13 cellular contexts compared by ENCODE assay signal in genomic region chr2:187986392-187987105, GRCh38.
DNase-seq lines count a peak whose midpoint lies in the region; ATAC-seq, FAIRE-seq and TF ChIP-seq lines count a peak whose summit lies in the region.
"Had no signal": no experiment of that assay in that cellular context is flagged by ENCODE, and none has a peak within 500 bp of the region (broad histone marks: within the 10 kb centered on the region; RNA-seq: fewer than 3 reads in every experiment).

No MANE protein-coding gene starts in this region.

- intact Hi-C loops in GM12878 (cut with micrococcal nuclease; ENCODE audit: unreplicated experiment) = no loop called here

- ATAC-seq in GM18868 (IDR thresholded peaks at IDR 0.05; ENCODE audit: unreplicated experiment) (peak; percentile 60), GM12878 (no peak), HG02759 (IDR thresholded peaks at IDR 0.05; ENCODE audit: unreplicated experiment) (no peak)
- ATAC-seq: activated CD4-positive, CD25-positive, alpha-beta regulatory T cell treated with anti-CD3 and anti-CD28 coated beads, Interleukin-2, amount 50 U/mL, for 24 hours had no signal

- RAD21 ChIA-PET in GM12878 (lab: Charles Lee; ENCODE audit: unreplicated experiment) = no interaction called here

- 0 out of 2 replicates have a peak overlapping the region, but pooled peaks have one; percentile 1 for H2AFZ ChIP-seq in Loucy (ENCODE audit: low read length)
- H2AFZ ChIP-seq in GM12878 (ENCODE audit: control insufficient read depth, low read depth, low read length) = no peak overlapping the region
- H2AFZ ChIP-seq in neuron (ENCODE audit: low read depth, low read length) = peak overlapping the region; percentile 31

- H3K4me1 ChIP-seq in Loucy (ENCODE audit: insufficient read depth, low read length, poor library complexity, severe bottlenecking) = peaks cover 76% of the 10 kb centered on the region
- H3K4me1 ChIP-seq in GM12878 (ENCODE audit: control insufficient read depth, insufficient read depth, low read length) = no peaks in the 10 kb centered on the region
- H3K4me1 ChIP-seq in neuron (ENCODE audit: insufficient read depth, low read length) = no peaks in the 10 kb centered on the region

- H3K9ac ChIP-seq in Loucy (ENCODE audit: low read depth, low read length, poor library complexity, severe bottlenecking) (no peak overlapping the region), GM12878 (ENCODE audit: control insufficient read depth, insufficient read depth, low read length) (no peak overlapping the region)

- no peak for TF ChIP-seq POLR2A in GM12878 (IDR thresholded peaks at IDR 0.05; ENCODE audit: low read depth, low read length)

- H3K79me2 ChIP-seq in Loucy (ENCODE audit: insufficient read depth, low read length) (no peaks in the 10 kb centered on the region), GM12878 (ENCODE audit: control insufficient read depth, insufficient read depth, low read length) (no peaks in the 10 kb centered on the region)

- WGBS in GM12878 (ENCODE audit: insufficient coverage, insufficient replicate concordance, low lambda C conversion rate, missing lambda C conversion rate) = 38% methylated on average over 7 of the region's 7 CpGs

- no peaks in the 10 kb centered on the region for H3K36me3 ChIP-seq in Loucy (ENCODE audit: insufficient read depth, low read length)
- H3K36me3 ChIP-seq in GM12878 (ENCODE audit: control insufficient read depth in 2 of 2, insufficient read depth in 2 of 2, low read length in 1 of 2) = no peaks in the 10 kb centered on the region
- H3K36me3 ChIP-seq in neuron (ENCODE audit: insufficient read depth, low read length) = no peaks in the 10 kb centered on the region
- H3K36me3 ChIP-seq: esophagus squamous epithelium, neutrophil had no signal

- no peak for TF ChIP-seq RAD21 in GM12878 (IDR thresholded peaks at IDR 0.05; ENCODE audit: insufficient read depth, low read depth, low read length)

- no peak for TF ChIP-seq EP300 in GM12878 (IDR thresholded peaks at IDR 0.05; ENCODE audit: borderline replicate concordance in 1 of 2, control insufficient read depth in 1 of 2, low read depth in 2 of 2, low read length in 2 of 2)

- H3F3A ChIP-seq in Loucy (ENCODE audit: low read depth) = peaks cover 6% of the 10 kb centered on the region

- FAIRE-seq in GM12878 (lab: Jason Lieb, UNC) = no peak

- H3K4me2 ChIP-seq in Loucy (ENCODE audit: low read depth, low read length, poor library complexity, severe bottlenecking) = no peak overlapping the region
- no peak overlapping the region for H3K4me2 ChIP-seq in GM12878 (ENCODE audit: control insufficient read depth, insufficient read depth)

- H3K9me3 ChIP-seq in Loucy (ENCODE audit: insufficient read depth, low read depth, low read length) (no peaks in the 10 kb centered on the region), GM12878 (replicated peaks; ENCODE audit: control insufficient read depth, insufficient read depth, low read length) (no peaks in the 10 kb centered on the region), neuron (ENCODE audit: low read length) (no peaks in the 10 kb centered on the region)
- H3K9me3 ChIP-seq: esophagus squamous epithelium, neutrophil had no signal

- POLR2A ChIA-PET in GM12878 (lab: Charles Lee) = no interaction called here

- H3K27me3 ChIP-seq in Loucy (ENCODE audit: insufficient read depth, low read length, poor library complexity, severe bottlenecking) (no peaks in the 10 kb centered on the region), GM12878 (replicated peaks in 1 of 2; ENCODE audit: control insufficient read depth in 2 of 2, insufficient read depth in 2 of 2, low read length in 1 of 2) (no peaks in the 10 kb centered on the region), neuron (ENCODE audit: insufficient read depth, low read length) (no peaks in the 10 kb centered on the region)
- H3K27me3 ChIP-seq: esophagus squamous epithelium, neutrophil had no signal

- no peak for DNase-seq in GM12878 (ENCODE audit: low read depth, low spot score)
- DNase-seq in GM20000 (ENCODE audit: low spot score) = no peak
- no peak for DNase-seq in putamen (ENCODE audit: low spot score)
- DNase-seq: DMS79; esophagus squamous epithelium; SIG-M5; stimulated activated naive CD4-positive, alpha-beta T cell had no signal

- SMC1A ChIA-PET in GM12878 (lab: Charles Lee; ENCODE audit: uncharacterized antibody, unreplicated experiment) = no interaction called here

- no peaks in the 10 kb centered on the region for H4K20me1 ChIP-seq in Loucy (ENCODE audit: insufficient read depth, low read length, poor library complexity, severe bottlenecking)
- no peaks in the 10 kb centered on the region for H4K20me1 ChIP-seq in GM12878 (ENCODE audit: control insufficient read depth, insufficient read depth)

- H3K4me3 ChIP-seq in Loucy (ENCODE audit: low read length, poor library complexity, severe bottlenecking) (no peak overlapping the region), GM12878 (no peak overlapping the region), neuron (ENCODE audit: low read length) (no peak overlapping the region)
- H3K4me3 ChIP-seq: esophagus squamous epithelium had no signal

- in situ Hi-C loops in GM12878 (cut with MboI) = no loop called here

- CTCF ChIA-PET in GM12878 (lab: Yijun Ruan, JAX) = no interaction called here

- H3K9me2 ChIP-seq in Loucy (replicated peaks; ENCODE audit: low read depth, low read length) = no peaks in the 10 kb centered on the region

- H3K27ac ChIP-seq in GM12878 (ENCODE audit: control insufficient read depth, insufficient read depth) = no peak overlapping the region
- H3K27ac ChIP-seq: esophagus squamous epithelium, neutrophil had no signal

- BruUV-seq in GM12878 (replicated peaks; lab: Mats Ljungman, UMichigan) = no TSS peak

- TF ChIP-seq CTCF in Loucy (conservative IDR thresholded peaks at IDR 0.05; ENCODE audit: low read length) (no peak), GM12878 (IDR thresholded peaks at IDR 0.05 in 2 of 3, conservative IDR thresholded peaks at IDR 0.05 in 1 of 3; ENCODE audit: control insufficient read depth in 2 of 3, extremely low read depth in 1 of 3, insufficient read depth in 1 of 3, low read depth in 3 of 3, low read length in 3 of 3) (no peak), GM20000 (IDR thresholded peaks at IDR 0.05; ENCODE audit: extremely low read depth, missing control alignments) (no peak)

TF ChIP-seq in GM12878, 131 proteins besides CTCF, POLR2A, EP300 and RAD21:
- no peak for TF ChIP-seq IKZF1 (conservative IDR thresholded peaks at IDR 0.05)
- TF ChIP-seq PKNOX1 (IDR thresholded peaks at IDR 0.05) = 0 out of 2 replicates have a peak, but pooled peaks have one; percentile 16
